Comparison of ENCODE assay signal across 13 cellular contexts in the genomic region with DNA sequence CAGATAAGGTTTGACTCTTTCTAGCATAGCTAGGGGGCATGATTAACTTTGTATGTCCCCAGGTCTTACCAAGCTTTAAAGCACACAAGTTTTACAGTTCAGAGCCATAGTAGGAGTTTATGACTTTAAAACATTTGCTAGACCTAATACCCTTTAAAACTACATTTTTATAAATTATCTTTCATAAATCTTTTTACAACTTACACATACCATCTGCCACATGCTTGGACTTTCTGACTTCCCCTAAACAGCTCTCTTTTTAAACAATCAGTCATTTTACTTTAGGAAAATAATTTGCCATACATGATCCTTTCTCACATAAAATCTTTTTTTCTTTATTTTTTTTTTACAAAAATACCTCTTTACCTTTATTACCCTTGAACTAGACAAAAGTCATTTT.
DNase-seq lines count a peak whose midpoint lies in the region; ATAC-seq, FAIRE-seq and TF ChIP-seq lines count a peak whose summit lies in the region.
"Had no signal": no experiment of that assay in that cellular context is flagged by ENCODE, and none has a peak within 500 bp of the region (broad histone marks: within the 10 kb centered on the region; RNA-seq: fewer than 3 reads in every experiment).

No MANE protein-coding gene starts in this region.

- ATAC-seq in GM23338 = no peak
- ATAC-seq in K562 = peak; percentile 54; the same call in 1 of the 3 replicates
- no peak for ATAC-seq in activated T-cell treated with anti-CD3 and anti-CD28 coated beads, Interleukin-2, amount 50 U/mL, for 4 hours
- no peak for ATAC-seq in right cardiac atrium
- ATAC-seq: CD8-positive, alpha-beta T cell; GM12878 had no signal

- H4K20me1 ChIP-seq in GM23338 (replicated peaks; ENCODE audit: insufficient read depth) (no peaks in the 10 kb centered on the region), OCI-LY7 (ENCODE audit: insufficient read depth, low read length) (no peaks in the 10 kb centered on the region), K562 (replicated peaks; ENCODE audit: control insufficient read depth, insufficient read depth, low read length) (no peaks in the 10 kb centered on the region)

- in situ Hi-C loops in K562 (cut with MboI) = no loop called here

- TF ChIP-seq EP300 in K562 (IDR thresholded peaks at IDR 0.05; ENCODE audit: low read length) = no peak

- no peak overlapping the region for H3K4me3 ChIP-seq in GM23338
- no peak overlapping the region for H3K4me3 ChIP-seq in OCI-LY7 (ENCODE audit: low read depth, low read length, poor library complexity, severe bottlenecking)
- H3K4me3 ChIP-seq in K562 = no peak overlapping the region
- no peak overlapping the region for H3K4me3 ChIP-seq in right cardiac atrium (ENCODE audit: low read length)
- H3K4me3 ChIP-seq: GM12878 had no signal

- H3K9me3 ChIP-seq in OCI-LY7 (ENCODE audit: low read length) = 0 out of 2 replicates have a peak, but pooled peaks cover 25% of the 10 kb centered on the region
- H3K9me3 ChIP-seq in K562 (replicated peaks; ENCODE audit: control insufficient read depth, insufficient read depth, low read depth, low read length) = no peaks in the 10 kb centered on the region
- H3K9me3 ChIP-seq in right cardiac atrium (ENCODE audit: control insufficient read depth, low read length) = no peaks in the 10 kb centered on the region

- peak; percentile 17 for DNase-seq in GM23338 (ENCODE audit: low spot score)
- DNase-seq in OCI-LY7 (ENCODE audit: low spot score) = peak; percentile 6
- DNase-seq in K562 (ENCODE audit: extremely low read depth in 1 of 4, low spot score in 3 of 4) = peak in 1 of 4 experiments; percentile 24
- no peak for DNase-seq in activated T-cell treated with anti-CD3 and anti-CD28 coated beads, Interleukin-2, amount 50 U/mL, for 4 hours
- DNase-seq in stimulated activated naive CD4-positive, alpha-beta T cell (lab: John Stamatoyannopoulos, UW) = no peak
- DNase-seq in right cardiac atrium = no peak
- DNase-seq: CD8-positive, alpha-beta T cell; COR-L47; GOT3; H9 had no signal

- POLR2A ChIA-PET in OCI-LY7 (lab: Charles Lee) = no interaction called here
- POLR2A ChIA-PET in K562 (lab: Yijun Ruan, JAX) = no interaction called here

- no peak overlapping the region for H3K4me2 ChIP-seq in GM23338
- H3K4me2 ChIP-seq in OCI-LY7 (ENCODE audit: low read length) = no peak overlapping the region
- H3K4me2 ChIP-seq in K562 (ENCODE audit: insufficient read depth, low read length) = no peak overlapping the region

- peaks cover 79% of the 10 kb centered on the region for H3K9me3 Mint-ChIP-seq in GM23338
- peaks cover 15% of the 10 kb centered on the region for H3K9me3 Mint-ChIP-seq in activated T-cell treated with anti-CD3 and anti-CD28 coated beads, Interleukin-2, amount 50 U/mL, for 4 hours

- H3F3A ChIP-seq in GM23338 (replicated peaks; ENCODE audit: low read depth) = no peaks in the 10 kb centered on the region

- no peaks in the 10 kb centered on the region for H3K4me1 Mint-ChIP-seq in GM23338
- H3K4me1 Mint-ChIP-seq in activated T-cell treated with anti-CD3 and anti-CD28 coated beads, Interleukin-2, amount 50 U/mL, for 4 hours (ENCODE audit: low read depth) = no peaks in the 10 kb centered on the region
- H3K4me1 Mint-ChIP-seq: CD14-positive monocyte, H9 had no signal

- no peak overlapping the region for H3K27ac ChIP-seq in GM23338 (ENCODE audit: low read depth)
- no peak overlapping the region for H3K27ac ChIP-seq in OCI-LY7 (ENCODE audit: low read depth, low read length, poor library complexity, severe bottlenecking)
- no peak overlapping the region for H3K27ac ChIP-seq in K562 (ENCODE audit: extremely low read depth, low read depth, low read length)
- H3K27ac ChIP-seq in right cardiac atrium (ENCODE audit: low read length) = no peak overlapping the region

- no peaks in the 10 kb centered on the region for H3K79me2 ChIP-seq in GM23338 (replicated peaks; ENCODE audit: insufficient read depth)
- H3K79me2 ChIP-seq in OCI-LY7 (ENCODE audit: insufficient read depth, low read depth, low read length) = no peaks in the 10 kb centered on the region
- no peaks in the 10 kb centered on the region for H3K79me2 ChIP-seq in K562 (ENCODE audit: control insufficient read depth, insufficient read depth, low read length)

- peaks cover 13% of the 10 kb centered on the region for H3K9me2 ChIP-seq in GM23338 (ENCODE audit: insufficient read depth)
- H3K9me2 ChIP-seq in OCI-LY7 (ENCODE audit: insufficient read depth, low read length) = no peaks in the 10 kb centered on the region

- no peak for TF ChIP-seq CTCF in GM23338 (conservative IDR thresholded peaks at IDR 0.05; ENCODE audit: low read depth in 2 of 2)
- TF ChIP-seq CTCF in OCI-LY7 (conservative IDR thresholded peaks at IDR 0.05; ENCODE audit: low read length) = no peak
- TF ChIP-seq CTCF in K562 (IDR thresholded peaks at IDR 0.05 in 2 of 3, conservative IDR thresholded peaks at IDR 0.05 in 1 of 3; ENCODE audit: insufficient read depth in 2 of 3, low read depth in 1 of 3, low read length in 3 of 3) = no peak

- TF ChIP-seq POLR2A in K562 (conservative IDR thresholded peaks at IDR 0.05) = no peak

- H2AFZ ChIP-seq in GM23338 = no peak overlapping the region
- no peak overlapping the region for H2AFZ ChIP-seq in OCI-LY7 (ENCODE audit: low read length)
- no peak overlapping the region for H2AFZ ChIP-seq in K562 (ENCODE audit: low read depth, low read length)

- H3K27ac Mint-ChIP-seq in GM23338 = no peak overlapping the region
- H3K27ac Mint-ChIP-seq: CD14-positive monocyte; CD8-positive, alpha-beta T cell; H9; IgD-negative memory B cell had no signal

- peaks cover 54% of the 10 kb centered on the region for H3K36me3 Mint-ChIP-seq in GM23338 (ENCODE audit: low read depth)
- H3K36me3 Mint-ChIP-seq in activated T-cell treated with anti-CD3 and anti-CD28 coated beads, Interleukin-2, amount 50 U/mL, for 4 hours (ENCODE audit: insufficient read depth) = no peaks in the 10 kb centered on the region
- H3K36me3 Mint-ChIP-seq: CD14-positive monocyte; CD8-positive, alpha-beta T cell; IgD-negative memory B cell had no signal

- H3K4me1 ChIP-seq in GM23338 (ENCODE audit: insufficient read depth) (no peaks in the 10 kb centered on the region), OCI-LY7 (ENCODE audit: insufficient read depth, low read length, poor library complexity, severe bottlenecking) (no peaks in the 10 kb centered on the region), K562 (replicated peaks in 1 of 2; ENCODE audit: control insufficient read depth in 2 of 2, insufficient read depth in 2 of 2, low read length in 2 of 2) (no peaks in the 10 kb centered on the region; a peak in 1 of 5 replicates), right cardiac atrium (ENCODE audit: control insufficient read depth, insufficient read depth, low read length) (no peaks in the 10 kb centered on the region)

- BruUV-seq in OCI-LY7 (replicated peaks; lab: Mats Ljungman, UMichigan) (no TSS peak), K562 (replicated peaks; lab: Mats Ljungman, UMichigan) (no TSS peak)

- TF ChIP-seq RAD21 in K562 (CRISPR knock-in tag; conservative IDR thresholded peaks at IDR 0.05 in 1 of 2, IDR thresholded peaks at IDR 0.05 in 1 of 2) = no peak

- peaks cover 3% of the 10 kb centered on the region for H3K27me3 Mint-ChIP-seq in GM23338 (ENCODE audit: insufficient read depth, low read depth, poor library complexity)
- no peaks in the 10 kb centered on the region for H3K27me3 Mint-ChIP-seq in activated T-cell treated with anti-CD3 and anti-CD28 coated beads, Interleukin-2, amount 50 U/mL, for 4 hours (ENCODE audit: low read depth)
- H3K27me3 Mint-ChIP-seq: IgD-negative memory B cell had no signal

- H3K27me3 ChIP-seq in GM23338 (ENCODE audit: insufficient read depth) (no peaks in the 10 kb centered on the region), K562 (ENCODE audit: control insufficient read depth in 2 of 2, insufficient read depth in 2 of 2, low read length in 2 of 2) (no peaks in the 10 kb centered on the region), right cardiac atrium (ENCODE audit: control insufficient read depth, insufficient read depth) (no peaks in the 10 kb centered on the region)

- H3K9me1 ChIP-seq in K562 (ENCODE audit: control insufficient read depth, insufficient read depth, low read length) = no peaks in the 10 kb centered on the region

- no peak overlapping the region for H3K4me3 Mint-ChIP-seq in GM23338
- H3K4me3 Mint-ChIP-seq in activated T-cell treated with anti-CD3 and anti-CD28 coated beads, Interleukin-2, amount 50 U/mL, for 4 hours = no peak overlapping the region
- H3K4me3 Mint-ChIP-seq: CD14-positive monocyte; CD8-positive, alpha-beta T cell; H9; IgD-negative memory B cell had no signal

- no peak overlapping the region for H3K9ac ChIP-seq in K562 (ENCODE audit: insufficient read depth in 1 of 2, low read depth in 2 of 2, low read length in 2 of 2)

- CTCF ChIA-PET in OCI-LY7 (lab: Charles Lee; ENCODE audit: unreplicated experiment) = no interaction called here
- CTCF ChIA-PET in K562 (lab: Yijun Ruan, JAX; ENCODE audit: low intra/inter-chr PET ratio) = no interaction called here

- intact Hi-C loops in OCI-LY7 (cut with micrococcal nuclease; ENCODE audit: unreplicated experiment) (no loop called here), K562 (cut with micrococcal nuclease) (no loop called here), right cardiac atrium (cut with DNase I) (no loop called here)

- FAIRE-seq in K562 (lab: Jason Lieb, UNC) = no peak
- FAIRE-seq: GM12878 had no signal

- peaks cover 23% of the 10 kb centered on the region for H3K36me3 ChIP-seq in GM23338 (ENCODE audit: insufficient read depth)
- no peaks in the 10 kb centered on the region for H3K36me3 ChIP-seq in OCI-LY7 (ENCODE audit: insufficient read depth, low read length)
- no peaks in the 10 kb centered on the region for H3K36me3 ChIP-seq in K562 (ENCODE audit: control insufficient read depth, insufficient read depth, low read length)

TF ChIP-seq in GM23338, 12 proteins besides CTCF, POLR2A, EP300 and RAD21 (continues in another document):
- no peak for TF ChIP-seq EZH2phosphoT487 (IDR thresholded peaks at IDR 0.05; ENCODE audit: unreplicated experiment)
- TF ChIP-seq ZNF331 (CRISPR knock-in tag; IDR thresholded peaks at IDR 0.05; ENCODE audit: low read depth) = no peak

TF ChIP-seq in K562, 482 proteins besides CTCF, POLR2A, EP300 and RAD21 (continues in another document):
- TF ChIP-seq ZNF766 (CRISPR knock-in tag; conservative IDR thresholded peaks at IDR 0.05) = no peak
- no peak for TF ChIP-seq SNIP1 (IDR thresholded peaks at IDR 0.05; ENCODE audit: low read depth)
- no peak for TF ChIP-seq ZNF449 (CRISPR knock-in tag; IDR thresholded peaks at IDR 0.05)
- no peak for TF ChIP-seq EHMT2 (IDR thresholded peaks at IDR 0.05)
- TF ChIP-seq FOXJ3 (CRISPR knock-in tag; IDR thresholded peaks at IDR 0.05) = no peak

Comparison
In these comparisons a context has a peak if more than half of its experiments do, and no peak if none do; other contexts are left out.
1. DNase-seq: peak in GM23338 (single experiment) and OCI-LY7 (single experiment); none in activated T-cell treated with anti-CD3 and anti-CD28 coated beads, Interleukin-2, amount 50 U/mL, for 4 hours (single experiment), stimulated activated naive CD4-positive, alpha-beta T cell (0 of 6) and right cardiac atrium (0 of 3).